8 cellular contexts compared by ENCODE assay signal in genomic region chr19:32675720-32676185, GRCh38. TPM values are rescaled to one million over a fixed set of nuclear protein-coding genes. Genes with fewer than 3 reads are reported as not detected.
DNase-seq lines count a peak whose midpoint lies in the region; ATAC-seq, FAIRE-seq and TF ChIP-seq lines count a peak whose summit lies in the region.

A gene with protein sequence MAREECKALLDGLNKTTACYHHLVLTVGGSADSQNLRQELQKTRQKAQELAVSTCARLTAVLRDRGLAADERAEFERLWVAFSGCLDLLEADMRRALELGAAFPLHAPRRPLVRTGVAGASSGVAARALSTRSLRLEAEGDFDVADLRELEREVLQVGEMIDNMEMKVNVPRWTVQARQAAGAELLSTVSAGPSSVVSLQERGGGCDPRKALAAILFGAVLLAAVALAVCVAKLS (plus strand): TSS chr19:32675848. CDS start chr19:32676264, 416 bp downstream.

- H3K4me1 ChIP-seq in adipocyte (ENCODE audit: control insufficient read depth, insufficient read depth, low read length) (peaks cover 10% of the 10 kb centered on the region), heart left ventricle (peaks cover 0 to 57% (median 33%) of the 10 kb centered on the region in 12 donors), pancreas (peaks cover 0 to 6% (median 3%) of the 10 kb centered on the region in 3 donors), urinary bladder (ENCODE audit: insufficient read depth) (no peaks in the 10 kb centered on the region)

- no peak for TF ChIP-seq CTCF in heart left ventricle (IDR thresholded peaks at IDR 0.05)
- no peak for TF ChIP-seq CTCF in pancreas (IDR thresholded peaks at IDR 0.05)

- H3K4me3 ChIP-seq in adipocyte (ENCODE audit: low read length) = peak within 1 kb of the TSS; percentile 91
- peak within 1 kb of the TSS; percentile 79 to 100 (median 88) for H3K4me3 ChIP-seq in heart left ventricle
- peak within 1 kb of the TSS; percentile 79 to 98 (median 90) for H3K4me3 ChIP-seq in pancreas
- H3K4me3 ChIP-seq in urinary bladder (ENCODE audit: low read depth, low read length) = peak within 1 kb of the TSS; percentile 81

- H3K27ac ChIP-seq in heart left ventricle (peak within 1 kb of the TSS; percentile 51 to 94 (median 88)), pancreas (peak within 1 kb of the TSS in 1 of 4 donors; percentile 52), urinary bladder (ENCODE audit: low read depth) (peak within 1 kb of the TSS; percentile 83)

- no peak for TF ChIP-seq POLR2A in heart left ventricle (IDR thresholded peaks at IDR 0.05)

- H3K9me3 ChIP-seq in adipocyte (ENCODE audit: control insufficient read depth, low read length) (no peaks in the 10 kb centered on the region), heart left ventricle (no peaks in the 10 kb centered on the region), pancreas (no peaks in the 10 kb centered on the region)

- peak within 1 kb of the TSS; percentile 88 for H3K9ac ChIP-seq in adipocyte (ENCODE audit: low read length)

- intact Hi-C loops in heart left ventricle (cut with DNase I) = loop anchor here in 1 of 10 donors (10.0 kb wide), 1 partner anchor 91 kb away; the partner anchor contains the start of gene PDCD5
- intact Hi-C loops in pancreas (cut with DNase I) = no loop called here

- peaks cover 3% of the 10 kb centered on the region for H3K27me3 ChIP-seq in adipocyte (replicated peaks; ENCODE audit: control insufficient read depth, insufficient read depth, low read length)
- H3K27me3 ChIP-seq in heart left ventricle = peaks cover 0 to 23% (median 13%) of the 10 kb centered on the region in 9 donors
- H3K27me3 ChIP-seq in pancreas = peaks cover 0 to 5% (median 0%) of the 10 kb centered on the region in 4 donors

- FAIRE-seq in pancreas (lab: Jason Lieb, UNC) = no peak

- no peaks in the 10 kb centered on the region for H3K36me3 ChIP-seq in adipocyte (ENCODE audit: control insufficient read depth, insufficient read depth, low read length, severe bottlenecking)
- peaks cover 0 to 3% (median 0%) of the 10 kb centered on the region in 9 donors for H3K36me3 ChIP-seq in heart left ventricle
- H3K36me3 ChIP-seq in pancreas = no peaks in the 10 kb centered on the region
- H3K36me3 ChIP-seq in urinary bladder (ENCODE audit: insufficient read depth) = no peaks in the 10 kb centered on the region

- ATAC-seq in heart left ventricle (peak; percentile 80 to 88 (median 86)), pancreas (peak; percentile 51 to 79 (median 68))

- WGBS in heart left ventricle, 4 donors = 2 to 6% (median 3%) methylated on average over 22 to 53 of the region's 53 CpGs
- 3 to 5% methylated on average over 28 to 53 of the region's 53 CpGs for WGBS in pancreas, 2 donors
- WGBS in urinary bladder = 2% methylated on average over 53 of the region's 53 CpGs

- DNase-seq in NOMO-1 (lab: John Stamatoyannopoulos, UW; ENCODE audit: unreplicated experiment in 2 of 2) = peak; percentile 39 to 58
- no peak for DNase-seq in NOMO-1 treated with dmso at 0.1 percent for 144 hours (lab: John Stamatoyannopoulos, UW; ENCODE audit: unreplicated experiment)
- DNase-seq in Kasumi-1 (lab: John Stamatoyannopoulos, UW) = peak; percentile 47 to 78
- peak; percentile 67 for DNase-seq in SKM-1 treated with dmso at 0.1 percent for 144 hours (lab: John Stamatoyannopoulos, UW; ENCODE audit: unreplicated experiment)
- DNase-seq in adipocyte (ENCODE audit: low read depth) = peak; percentile 91
- peak; percentile 88 to 93 (median 92) for DNase-seq in heart left ventricle
- peak; percentile 63 to 89 (median 80) for DNase-seq in pancreas

RNA-seq across cellular contexts. Expression of the gene that starts here (rescaled TPM):
- total RNA-seq in heart left ventricle (10 to 100 TPM in 2 of 9 donors, 1 to 10 TPM in 7; 2.6 to 11.2 (median 4.5) TPM), pancreas (under 1 TPM in 4 of 6 donors, not detected in 2; 0.06 to 0.25 (median 0.18) TPM), urinary bladder (1.3 TPM)
- polyA plus RNA-seq in heart left ventricle (1 to 10 TPM in 1 of 2 donors, under 1 TPM in 1; 0.83 to 3.4 TPM), pancreas (under 1 TPM in 1 of 2 donors, not detected in 1; 0.02 TPM), urinary bladder (1.0 TPM)

Comparison
In these comparisons a context has a peak if more than half of its experiments do, and no peak if none do; other contexts are left out.
1. Peak in DNase-seq, ATAC-seq and H3K4me3 ChIP-seq in pancreas; RNA of the gene not detected or under 1 TPM.